Comparison of ENCODE assay signal across 10 cellular contexts in the genomic region with DNA sequence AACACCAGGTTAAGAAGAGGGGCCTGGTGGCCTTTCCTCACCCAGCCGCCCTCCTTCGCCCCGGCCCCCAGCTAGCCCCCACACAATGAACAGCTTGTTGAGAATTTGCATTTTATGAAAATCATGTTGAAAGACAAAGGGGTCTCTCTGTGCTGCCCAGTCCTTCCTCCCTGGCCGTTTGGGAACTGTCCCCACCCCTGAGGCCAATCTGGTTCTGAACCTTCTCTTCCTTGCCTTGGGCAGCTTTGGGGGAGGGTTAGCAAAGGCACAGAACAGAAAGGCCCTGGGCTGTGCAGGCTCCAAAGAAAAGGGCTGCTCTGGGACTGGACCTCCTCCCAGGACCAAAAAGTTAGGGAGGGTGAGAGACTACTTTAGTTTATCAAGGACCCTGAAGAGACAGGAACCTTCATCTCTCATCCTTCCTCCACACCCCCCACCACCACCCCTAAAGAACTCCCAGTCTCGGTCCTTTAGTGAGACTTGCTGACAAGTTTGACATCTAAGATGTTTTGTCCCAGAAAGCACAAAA. TPM values are rescaled to one million over a fixed set of nuclear protein-coding genes. Genes with fewer than 3 reads are reported as not detected.
A peak's percentile ranks its signal among the peaks of the same experiment; 100 is the strongest.
DNase-seq lines count a peak whose midpoint lies in the region; ATAC-seq and TF ChIP-seq lines count a peak whose summit lies in the region.
"Had no signal": no experiment of that assay in that cellular context is flagged by ENCODE, and none has a peak within 500 bp of the region (broad histone marks: within the 10 kb centered on the region; RNA-seq: fewer than 3 reads in every experiment).

No MANE protein-coding gene starts in this region.

- H3K36me3 Mint-ChIP-seq in activated CD4-positive, alpha-beta T cell treated with anti-CD3 and anti-CD28 coated beads, Interleukin-2, amount 10 ng/mL, durations not matched to agents 7 days and 5 days (ENCODE audit: low read depth) = no peaks in the 10 kb centered on the region
- peaks cover 4% of the 10 kb centered on the region for H3K36me3 Mint-ChIP-seq in brain

- peak overlapping the region; percentile 78 for H3K4me3 Mint-ChIP-seq in activated CD4-positive, alpha-beta T cell treated with anti-CD3 and anti-CD28 coated beads, Interleukin-2, amount 10 ng/mL, durations not matched to agents 7 days and 5 days
- H3K4me3 Mint-ChIP-seq in brain = peak overlapping the region; percentile 39 to 89 (median 82)

- 33% methylated on average over 2 of the region's 5 CpGs for WGBS in mesenchymal stem cell

- H3K9me3 ChIP-seq in mesenchymal stem cell (ENCODE audit: control insufficient read depth, low read length) (no peaks in the 10 kb centered on the region), thoracic aorta (no peaks in the 10 kb centered on the region)

- H3K4me2 ChIP-seq in mesenchymal stem cell (ENCODE audit: low read length, poor library complexity, severe bottlenecking) = peak overlapping the region; percentile 70

- peak overlapping the region; percentile 85 for H3K9ac ChIP-seq in mesenchymal stem cell (ENCODE audit: low read length)

- CTCF ChIA-PET in activated CD4-positive, alpha-beta T cell treated with anti-CD3 and anti-CD28 coated beads, Interleukin-2, amount 10 ng/mL, durations not matched to agents 7 days and 5 days (lab: Charles Lee) = interaction anchor here (0.9 to 9.3 kb wide), 3 partner anchors 14 to 59 kb away, joined by 3 to 168 read pairs (median 3); no protein-coding TSS in a partner anchor

- peak overlapping the region in 1 of 2 experiments; percentile 98 for H3K14ac ChIP-seq in mesenchymal stem cell (ENCODE audit: low read length in 2 of 2)

- POLR2A ChIA-PET in activated CD4-positive, alpha-beta T cell treated with anti-CD3 and anti-CD28 coated beads, Interleukin-2, amount 10 ng/mL, durations not matched to agents 7 days and 5 days (lab: Charles Lee) = interaction anchor here (0.9 kb wide), 1 partner anchor 15 kb away, joined by 3 read pairs; no protein-coding TSS in a partner anchor

- H3K4me1 Mint-ChIP-seq in activated CD4-positive, alpha-beta T cell treated with anti-CD3 and anti-CD28 coated beads, Interleukin-2, amount 10 ng/mL, durations not matched to agents 7 days and 5 days = peaks cover 19% of the 10 kb centered on the region
- peaks cover 76% of the 10 kb centered on the region for H3K4me1 Mint-ChIP-seq in brain

- TF ChIP-seq CTCF in brain (conservative IDR thresholded peaks at IDR 0.05) = no peak
- no peak for TF ChIP-seq CTCF in thoracic aorta (IDR thresholded peaks at IDR 0.05)

- H3K27me3 ChIP-seq in mesenchymal stem cell (ENCODE audit: control insufficient read depth in 1 of 2, insufficient read depth in 1 of 2, low read length in 2 of 2) = peaks cover 3 to 8% of the 10 kb centered on the region in 2 experiments
- H3K27me3 ChIP-seq in thoracic aorta (replicated peaks; ENCODE audit: insufficient read depth) = no peaks in the 10 kb centered on the region

- H3K4me3 ChIP-seq in mesenchymal stem cell (ENCODE audit: insufficient read depth in 1 of 2, low read depth in 1 of 2, low read length in 2 of 2) (peak overlapping the region; percentile 62 to 83), thoracic aorta (peak overlapping the region; percentile 73)

- peaks cover 40% of the 10 kb centered on the region for H3K4me1 ChIP-seq in mesenchymal stem cell (ENCODE audit: control insufficient read depth, insufficient read depth, low read depth, low read length)
- H3K4me1 ChIP-seq in thoracic aorta (ENCODE audit: control insufficient read depth in 1 of 2, low read depth in 2 of 2) = peaks cover 8 to 34% of the 10 kb centered on the region in 2 donors

- peaks cover 10% of the 10 kb centered on the region for H3K79me1 ChIP-seq in mesenchymal stem cell (replicated peaks; ENCODE audit: low read length, poor library complexity, severe bottlenecking)

- peak overlapping the region in 1 of 2 experiments; percentile 8 for H3K4ac ChIP-seq in mesenchymal stem cell (ENCODE audit: low read depth in 1 of 2, low read length in 2 of 2)

- H3K27ac Mint-ChIP-seq in activated CD4-positive, alpha-beta T cell treated with anti-CD3 and anti-CD28 coated beads, Interleukin-2, amount 10 ng/mL, durations not matched to agents 7 days and 5 days = no peak overlapping the region
- peak overlapping the region in 3 of 5 experiments; percentile 78 to 97 (median 92) for H3K27ac Mint-ChIP-seq in brain

- DNase-seq in activated CD4-positive, alpha-beta T cell treated with anti-CD3 and anti-CD28 coated beads, Interleukin-2, amount 10 ng/mL, durations not matched to agents 7 days and 5 days = no peak
- no peak for DNase-seq in activated CD4-positive, alpha-beta T cell treated with anti-CD3 and anti-CD28 coated beads, Interleukin-2, amount 50 U/mL, for 48 hours
- DNase-seq in mesenchymal stem cell (no peak), thoracic aorta (ENCODE audit: low spot score) (no peak), NCI-H146 treated with DMSO at 0.1 percent for 48 hours (lab: John Stamatoyannopoulos, UW; ENCODE audit: unreplicated experiment) (no peak)
- DNase-seq: ACHN, kidney glomerular epithelial cell had no signal

- no peak overlapping the region for H4K91ac ChIP-seq in mesenchymal stem cell (ENCODE audit: low read length)

- H3K27ac ChIP-seq in mesenchymal stem cell (ENCODE audit: low read length, poor library complexity, severe bottlenecking) (no peak overlapping the region), thoracic aorta (peak overlapping the region; percentile 27 to 37)

- H2BK5ac ChIP-seq in mesenchymal stem cell (ENCODE audit: low read depth, low read length, poor library complexity, severe bottlenecking) = no peak overlapping the region

- peaks cover 15 to 19% of the 10 kb centered on the region in 2 experiments for H3K36me3 ChIP-seq in mesenchymal stem cell (ENCODE audit: control insufficient read depth in 1 of 2, insufficient read depth in 2 of 2, low read depth in 1 of 2, low read length in 2 of 2)
- H3K36me3 ChIP-seq in thoracic aorta = no peaks in the 10 kb centered on the region

- H2AK5ac ChIP-seq in mesenchymal stem cell (ENCODE audit: low read length, severe bottlenecking) = peak overlapping the region; percentile 66

- H3K23ac ChIP-seq in mesenchymal stem cell (ENCODE audit: low read length in 2 of 2) = no peak overlapping the region

- no peak overlapping the region for H2BK120ac ChIP-seq in mesenchymal stem cell (ENCODE audit: low read depth, low read length)

- peak overlapping the region; percentile 52 for H2BK15ac ChIP-seq in mesenchymal stem cell (ENCODE audit: low read depth, poor library complexity, severe bottlenecking)

- H2BK12ac ChIP-seq in mesenchymal stem cell (ENCODE audit: low read length in 2 of 2) = no peak overlapping the region

- peak overlapping the region; percentile 66 for H4K8ac ChIP-seq in mesenchymal stem cell (ENCODE audit: low read length)

- no peak overlapping the region for H2AFZ ChIP-seq in mesenchymal stem cell (ENCODE audit: low read depth, low read length)

- H3K27me3 Mint-ChIP-seq in activated CD4-positive, alpha-beta T cell treated with anti-CD3 and anti-CD28 coated beads, Interleukin-2, amount 10 ng/mL, durations not matched to agents 7 days and 5 days = peaks cover 28% of the 10 kb centered on the region
- H3K27me3 Mint-ChIP-seq in brain = peaks cover 8% of the 10 kb centered on the region

- peak overlapping the region; percentile 85 to 87 for H3K18ac ChIP-seq in mesenchymal stem cell (ENCODE audit: low read depth in 1 of 2, low read length in 2 of 2)

- H3K9me3 Mint-ChIP-seq in activated CD4-positive, alpha-beta T cell treated with anti-CD3 and anti-CD28 coated beads, Interleukin-2, amount 10 ng/mL, durations not matched to agents 7 days and 5 days = no peaks in the 10 kb centered on the region
- H3K9me3 Mint-ChIP-seq in brain = peaks cover 0 to 3% (median 0%) of the 10 kb centered on the region in 5 experiments

- ATAC-seq in thoracic aorta (ENCODE audit: insufficient number of reproducible peaks, low FRiP score, low read depth) (no peak), HG03280 (IDR thresholded peaks at IDR 0.05; ENCODE audit: unreplicated experiment) (no peak), GM19452 (IDR thresholded peaks at IDR 0.05; ENCODE audit: unreplicated experiment) (no peak)

RNA-seq across cellular contexts. Expression of a gene that starts 1.3 kb away (rescaled TPM):
- 1 to 10 TPM; 5.7 to 6.9 TPM for total RNA-seq in activated CD4-positive, alpha-beta T cell treated with anti-CD3 and anti-CD28 coated beads, Interleukin-2, amount 10 ng/mL, durations not matched to agents 7 days and 5 days
- polyA plus RNA-seq in brain (ENCODE audit: insufficient read depth, low read depth, low replicate concordance) = 41.5 TPM
- 17.3 TPM for polyA plus RNA-seq in mesenchymal stem cell (2013, experiment 1 of 2)
- polyA plus RNA-seq in mesenchymal stem cell (2013, experiment 2 of 2) = 17.8 TPM
- total RNA-seq in thoracic aorta = 10 to 100 TPM; 17.0 to 21.9 TPM

RNA-seq across cellular contexts. Expression of a gene that starts 43.2 kb away (rescaled TPM):
- total RNA-seq in activated CD4-positive, alpha-beta T cell treated with anti-CD3 and anti-CD28 coated beads, Interleukin-2, amount 10 ng/mL, durations not matched to agents 7 days and 5 days = 1 to 10 TPM; 2.1 to 2.7 TPM
- polyA plus RNA-seq in brain (ENCODE audit: insufficient read depth, low read depth, low replicate concordance) = 26.2 TPM
- polyA plus RNA-seq in mesenchymal stem cell (2013, experiment 1 of 2) = 59.6 TPM
- 43.8 TPM for polyA plus RNA-seq in mesenchymal stem cell (2013, experiment 2 of 2)
- 100 to 1,000 TPM; 112 to 468 TPM for total RNA-seq in thoracic aorta

RNA-seq across cellular contexts. Expression of a gene that starts 56.5 kb away (rescaled TPM):
- 1 to 10 TPM; 5.5 to 5.7 TPM for total RNA-seq in activated CD4-positive, alpha-beta T cell treated with anti-CD3 and anti-CD28 coated beads, Interleukin-2, amount 10 ng/mL, durations not matched to agents 7 days and 5 days
- 25.4 TPM for polyA plus RNA-seq in brain (ENCODE audit: insufficient read depth, low read depth, low replicate concordance)
- polyA plus RNA-seq in mesenchymal stem cell (2013, experiment 1 of 2) = 13.6 TPM
- 13.2 TPM for polyA plus RNA-seq in mesenchymal stem cell (2013, experiment 2 of 2)
- 10 to 100 TPM in 1 of 2 donors, 1 to 10 TPM in 1; 9.9 to 24.4 TPM for total RNA-seq in thoracic aorta

Comparison
In these comparisons a context has a peak if more than half of its experiments do, and no peak if none do; other contexts are left out.
1. RNA of a gene that starts 43.2 kb away (total RNA-seq): 112 to 468 TPM in thoracic aorta; 2.1 to 2.7 TPM in activated CD4-positive, alpha-beta T cell treated with anti-CD3 and anti-CD28 coated beads, Interleukin-2, amount 10 ng/mL, durations not matched to agents 7 days and 5 days; every median in the first group is over 10 times any median in the second.